In the genomic region with DNA sequence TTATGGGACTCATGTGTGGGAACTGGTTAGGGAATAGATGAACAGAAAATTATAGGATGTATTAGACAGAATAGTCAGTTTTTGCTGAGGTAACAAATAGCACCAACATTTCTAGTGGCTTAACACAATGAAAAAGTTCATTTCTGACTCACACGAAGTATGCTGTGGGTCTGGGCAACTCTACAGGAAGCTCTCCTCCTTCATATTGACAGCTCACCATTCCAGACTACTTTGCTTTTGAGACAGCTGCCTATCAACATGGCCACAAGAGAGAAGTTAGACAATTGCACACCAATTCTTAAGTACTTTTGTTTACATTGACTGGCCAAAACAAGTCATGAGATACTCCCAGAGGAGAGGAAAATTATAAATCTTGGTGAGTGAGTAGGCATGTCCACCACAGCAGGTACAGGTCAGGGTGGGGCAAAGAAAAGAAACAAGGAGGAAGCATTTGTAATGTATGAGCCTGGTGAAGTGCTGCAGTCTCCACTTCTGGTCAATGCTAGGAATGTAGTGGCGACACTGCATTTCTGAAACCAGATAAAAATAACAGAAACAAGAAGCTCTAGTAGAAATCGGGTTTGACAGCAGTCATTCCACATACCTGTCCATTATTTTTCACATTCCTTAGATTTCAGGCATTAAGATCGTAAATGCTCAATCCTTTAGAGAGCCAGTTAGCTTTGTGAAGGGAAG, we compare ENCODE assay signal across 18 cellular contexts.
DNase-seq lines count a peak whose midpoint lies in the region; ATAC-seq, FAIRE-seq and TF ChIP-seq lines count a peak whose summit lies in the region.
"Had no signal": no experiment of that assay in that cellular context is flagged by ENCODE, and none has a peak within 500 bp of the region (broad histone marks: within the 10 kb centered on the region; RNA-seq: fewer than 3 reads in every experiment).

No MANE protein-coding gene starts in this region.

- H3K4me3 Mint-ChIP-seq in CD14-positive monocyte = no peak overlapping the region
- H3K4me3 Mint-ChIP-seq: CD8-positive, alpha-beta memory T cell had no signal

- no peaks in the 10 kb centered on the region for H3K79me1 ChIP-seq in mesendoderm (ENCODE audit: low read length)

- H3K4me1 ChIP-seq in mesendoderm (ENCODE audit: control insufficient read depth, low read depth, low read length) = peaks cover 6% of the 10 kb centered on the region
- H3K4me1 ChIP-seq: BLaER1 treated with 17β-estradiol and CSF1 and Interleukin-3, amounts not matched to agents 10 nM and 100 nM; SJSA1 had no signal

- H2AK5ac ChIP-seq in mesendoderm (ENCODE audit: low read length) = no peak overlapping the region

- peaks cover 0 to 12% of the 10 kb centered on the region in 2 donors for H3K36me3 Mint-ChIP-seq in activated naive CD4-positive, alpha-beta T cell treated with anti-CD3 and anti-CD28 coated beads, Interleukin-2, amount 50 U/mL, for 72 hours
- no peaks in the 10 kb centered on the region for H3K36me3 Mint-ChIP-seq in CD14-positive monocyte
- H3K36me3 Mint-ChIP-seq: CD8-positive, alpha-beta memory T cell had no signal

- WGBS in mesendoderm (ENCODE audit: extremely low coverage, insufficient coverage, low lambda C conversion rate) = no CpG with 5 or more reads among the region's 4 CpGs

- no peak overlapping the region for H2BK5ac ChIP-seq in mesendoderm (ENCODE audit: low read length)

- peaks cover 2 to 7% (median 2%) of the 10 kb centered on the region in 3 donors for H3K27me3 Mint-ChIP-seq in CD14-positive monocyte (ENCODE audit: low read depth in 3 of 3)
- H3K27me3 Mint-ChIP-seq: CD8-positive, alpha-beta memory T cell had no signal

- H3K4me3 ChIP-seq in bronchial epithelial cell (ENCODE audit: low read depth, low read length) (no peak overlapping the region), mesendoderm (ENCODE audit: low read length) (no peak overlapping the region)
- H3K4me3 ChIP-seq: BLaER1 treated with 17β-estradiol and CSF1 and Interleukin-3, amounts not matched to agents 10 nM and 100 nM; SJSA1 had no signal

- H3K36me3 ChIP-seq in bronchial epithelial cell (ENCODE audit: control insufficient read depth, insufficient read depth, low read length) (no peaks in the 10 kb centered on the region), mesendoderm (ENCODE audit: control insufficient read depth, insufficient read depth, low read length) (no peaks in the 10 kb centered on the region)
- H3K36me3 ChIP-seq: BLaER1 treated with 17β-estradiol and CSF1 and Interleukin-3, amounts not matched to agents 10 nM and 100 nM; SJSA1 had no signal

- no peak overlapping the region for H3K56ac ChIP-seq in mesendoderm (ENCODE audit: low read length)

- no peaks in the 10 kb centered on the region for H3K79me2 ChIP-seq in mesendoderm (ENCODE audit: control insufficient read depth, insufficient read depth, low read length)

- no peak overlapping the region for H3K18ac ChIP-seq in mesendoderm (ENCODE audit: low read length)

- POLR2A ChIA-PET in RWPE1 (lab: Yijun Ruan, JAX; ENCODE audit: low non-redundant PET) = no interaction called here

- intact Hi-C loops in CD14-positive monocyte (cut with micrococcal nuclease) = no loop called here

- H3K27ac Mint-ChIP-seq in activated naive CD4-positive, alpha-beta T cell treated with anti-CD3 and anti-CD28 coated beads, Interleukin-2, amount 50 U/mL, for 72 hours = peak overlapping the region in 1 of 2 donors; percentile 2
- no peak overlapping the region for H3K27ac Mint-ChIP-seq in CD14-positive monocyte
- H3K27ac Mint-ChIP-seq: CD8-positive, alpha-beta memory T cell had no signal

- DNase-seq in activated naive CD4-positive, alpha-beta T cell treated with anti-CD3 and anti-CD28 coated beads, Interleukin-2, amount 50 U/mL, for 72 hours (ENCODE audit: low spot score in 2 of 2) = no peak
- DNase-seq in activated naive CD4-positive, alpha-beta T cell treated with anti-CD3 and anti-CD28 coated beads, Interleukin-2, amount 50 U/mL, for 16 hours = no peak
- DNase-seq in bronchial epithelial cell (ENCODE audit: low read depth) (peak; percentile 47), mesendoderm (peak; percentile 21), CD14-positive monocyte (ENCODE audit: low spot score) (no peak), RWPE1 (ENCODE audit: low spot score) (no peak)
- DNase-seq: CD8-positive, alpha-beta memory T cell; KBM-7; NCI-H1694 treated with DMSO at 0.1 percent for 48 hours; NCI-H526 had no signal

- peaks cover 0 to 14% of the 10 kb centered on the region in 2 donors for H3K9me3 Mint-ChIP-seq in activated naive CD4-positive, alpha-beta T cell treated with anti-CD3 and anti-CD28 coated beads, Interleukin-2, amount 50 U/mL, for 72 hours
- peaks cover 0 to 1% (median 0%) of the 10 kb centered on the region in 7 donors for H3K9me3 Mint-ChIP-seq in CD14-positive monocyte
- H3K9me3 Mint-ChIP-seq: CD8-positive, alpha-beta memory T cell had no signal

- H4K8ac ChIP-seq in mesendoderm (ENCODE audit: low read depth, low read length) = no peak overlapping the region

- TF ChIP-seq CTCF in bronchial epithelial cell (IDR thresholded peaks at IDR 0.05; ENCODE audit: insufficient read depth, low read length, severe bottlenecking) = no peak
- TF ChIP-seq CTCF in CD14-positive monocyte (IDR thresholded peaks at IDR 0.05) = no peak
- TF ChIP-seq CTCF in RWPE1 (conservative IDR thresholded peaks at IDR 0.05; ENCODE audit: low read depth) = no peak

- H3K23ac ChIP-seq in mesendoderm (ENCODE audit: low read length) = no peak overlapping the region

- CTCF ChIA-PET in RWPE1 (lab: Yijun Ruan, JAX) = interaction anchor here (0.7 kb wide), 1 partner anchor 394 kb away, joined by 5 read pairs; no protein-coding TSS in a partner anchor

- no peak overlapping the region for H2BK15ac ChIP-seq in mesendoderm (replicated peaks; ENCODE audit: low read depth)

- H2BK120ac ChIP-seq in mesendoderm (ENCODE audit: low read depth, low read length) = no peak overlapping the region

- H4K5ac ChIP-seq in mesendoderm (ENCODE audit: low read length) = no peak overlapping the region

- ATAC-seq in activated naive CD4-positive, alpha-beta T cell treated with anti-CD3 and anti-CD28 coated beads, Interleukin-2, amount 50 U/mL, for 72 hours = peak; percentile 40 to 79
- ATAC-seq in HG03196 (IDR thresholded peaks at IDR 0.05; ENCODE audit: unreplicated experiment) = no peak
- ATAC-seq: Panc1 had no signal

- H3K27ac ChIP-seq in mesendoderm (ENCODE audit: low read depth, low read length) = no peak overlapping the region
- no peak overlapping the region for H3K27ac ChIP-seq in RWPE1
- H3K27ac ChIP-seq: BLaER1 treated with 17β-estradiol and CSF1 and Interleukin-3, amounts not matched to agents 10 nM and 100 nM; SJSA1 had no signal

- peak; percentile 36 for FAIRE-seq in bronchial epithelial cell (lab: Jason Lieb, UNC)
- FAIRE-seq: D721Med, GM12892, GM18507, H1 had no signal

- H3K4me2 ChIP-seq in mesendoderm (ENCODE audit: low read length) = no peak overlapping the region
- H3K4me2 ChIP-seq: BLaER1 treated with 17β-estradiol and CSF1 and Interleukin-3, amounts not matched to agents 10 nM and 100 nM had no signal

- no peak overlapping the region for H3K4ac ChIP-seq in mesendoderm (ENCODE audit: low read depth, low read length)

- no peaks in the 10 kb centered on the region for H3K4me1 Mint-ChIP-seq in CD14-positive monocyte
- H3K4me1 Mint-ChIP-seq: CD8-positive, alpha-beta memory T cell had no signal

- H3K9ac ChIP-seq in mesendoderm (ENCODE audit: low read length) = no peak overlapping the region
- H3K9ac ChIP-seq: BLaER1 treated with 17β-estradiol and CSF1 and Interleukin-3, amounts not matched to agents 10 nM and 100 nM had no signal

- H3K27me3 ChIP-seq in bronchial epithelial cell (ENCODE audit: control insufficient read depth, insufficient read depth, low read length) = no peaks in the 10 kb centered on the region
- no peaks in the 10 kb centered on the region for H3K27me3 ChIP-seq in mesendoderm (ENCODE audit: insufficient read depth, low read length, poor library complexity)
- H3K27me3 ChIP-seq: BLaER1 treated with 17β-estradiol and CSF1 and Interleukin-3, amounts not matched to agents 10 nM and 100 nM; SJSA1 had no signal

Comparison
In these comparisons a context has a peak if more than half of its experiments do, and no peak if none do; other contexts are left out.
1. DNase-seq: peak in bronchial epithelial cell (single experiment) and mesendoderm (single experiment); none in activated naive CD4-positive, alpha-beta T cell treated with anti-CD3 and anti-CD28 coated beads, Interleukin-2, amount 50 U/mL, for 72 hours (0 of 2), activated naive CD4-positive, alpha-beta T cell treated with anti-CD3 and anti-CD28 coated beads, Interleukin-2, amount 50 U/mL, for 16 hours (single experiment), CD14-positive monocyte (single experiment) and RWPE1 (single experiment).